ENCODE assay signal across 15 cellular contexts in genomic region chr14:55139152-55139551, GRCh38.
"Had no signal": no experiment of that assay in that cellular context is flagged by ENCODE, and none has a peak within 500 bp of the region (broad histone marks: within the 10 kb centered on the region; RNA-seq: fewer than 3 reads in every experiment).

No MANE protein-coding gene starts in this region.

- H3K27me3 Mint-ChIP-seq: activated CD4-positive, alpha-beta memory T cell treated with anti-CD3 and anti-CD28 coated beads, Interleukin-2, amount 10 ng/mL, durations not matched to agents 7 days and 5 days; naive B cell had no signal

- H3K27ac Mint-ChIP-seq: activated CD4-positive, alpha-beta memory T cell treated with anti-CD3 and anti-CD28 coated beads, Interleukin-2, amount 10 ng/mL, durations not matched to agents 7 days and 5 days; activated T-helper 1 cell treated with anti-CD3 and anti-CD28 coated beads, Interleukin-12 subunit alpha, Interleukin-12 subunit beta, Interleukin-2, Interleukin-4 antibody, amounts not matched to agents 30 ng/mL and 10 ng/mL and 1 ng/mL, durations not matched to agents 14 hours and 24 hours and 36 hours; T-cell had no signal

- H3K36me3 Mint-ChIP-seq: naive B cell had no signal

- H3K4me3 ChIP-seq: heart right ventricle, lung, testis had no signal

- H3K9me3 ChIP-seq: heart right ventricle, SK-N-SH, testis had no signal

- DNase-seq: activated CD4-positive, alpha-beta memory T cell treated with anti-CD3 and anti-CD28 coated beads, Interleukin-2, amount 10 ng/mL, durations not matched to agents 7 days and 5 days; activated naive CD4-positive, alpha-beta T cell; heart right ventricle; left cardiac atrium; naive B cell; small intestine; stimulated activated CD4-positive, alpha-beta T cell treated with anti-CD3 and anti-CD28 coated beads, Interleukin-4, amount 100 ng/mL, for 4 hours; stimulated activated CD8-positive, alpha-beta memory T cell treated with anti-CD3 and anti-CD28 coated beads, Interleukin-4, amount 100 ng/mL, for 48 hours; stimulated activated naive CD4-positive, alpha-beta T cell treated with Interleukin-2 at 50 U/mL for 16 hours; T-cell; testis had no signal

- H3K4me1 Mint-ChIP-seq: naive B cell had no signal

- H3K9me3 Mint-ChIP-seq: activated CD4-positive, alpha-beta memory T cell treated with anti-CD3 and anti-CD28 coated beads, Interleukin-2, amount 10 ng/mL, durations not matched to agents 7 days and 5 days; activated T-helper 1 cell treated with anti-CD3 and anti-CD28 coated beads, Interleukin-12 subunit alpha, Interleukin-12 subunit beta, Interleukin-2, Interleukin-4 antibody, amounts not matched to agents 30 ng/mL and 10 ng/mL and 1 ng/mL, durations not matched to agents 14 hours and 24 hours and 36 hours; naive B cell; T-cell had no signal

- H3K27ac ChIP-seq: epithelial cell of prostate, testis had no signal

- H3K27me3 ChIP-seq: heart right ventricle, testis had no signal

- H3K4me3 Mint-ChIP-seq: activated CD4-positive, alpha-beta memory T cell treated with anti-CD3 and anti-CD28 coated beads, Interleukin-2, amount 10 ng/mL, durations not matched to agents 7 days and 5 days; activated T-helper 1 cell treated with anti-CD3 and anti-CD28 coated beads, Interleukin-12 subunit alpha, Interleukin-12 subunit beta, Interleukin-2, Interleukin-4 antibody, amounts not matched to agents 30 ng/mL and 10 ng/mL and 1 ng/mL, durations not matched to agents 14 hours and 24 hours and 36 hours; naive B cell; T-cell had no signal

- ATAC-seq: heart right ventricle, left cardiac atrium, T-cell had no signal
